34 cellular contexts compared by ENCODE assay signal in genomic region chr4:110157580-110157979, GRCh38.
"Had no signal": no experiment of that assay in that cellular context is flagged by ENCODE, and none has a peak within 500 bp of the region (broad histone marks: within the 10 kb centered on the region; RNA-seq: fewer than 3 reads in every experiment).

No MANE protein-coding gene starts in this region.

- H3K27me3 ChIP-seq: MG63 had no signal

- H3K36me3 ChIP-seq: MG63 had no signal

- DNase-seq: Karpas-422, Kasumi-1, MM.1S, MV-4-11, NCI-H1048, NCI-H1092, NCI-H1092 treated with DMSO at 0.1 percent for 48 hours, NCI-H1105, NCI-H1105 treated with DMSO at 0.1 percent for 48 hours, NCI-H1417, NCI-H1417 treated with DMSO at 0.1 percent for 48 hours, NCI-H1436, NCI-H1436 treated with DMSO at 0.1 percent for 48 hours, NCI-H146, NCI-H1694, NCI-H1694 treated with DMSO at 0.1 percent for 48 hours, NCI-H187, NCI-H187 treated with DMSO at 0.1 percent for 48 hours, NCI-H1930, NCI-H2029, NCI-H2029 treated with DMSO at 0.1 percent for 48 hours, NCI-H2081, NCI-H2081 treated with DMSO at 0.1 percent for 48 hours, NCI-H2107, NCI-H2171, NCI-H2171 treated with DMSO at 0.1 percent for 48 hours, NCI-H2227 treated with DMSO at 0.1 percent for 48 hours, NCI-H345, NCI-H446, NCI-H446 treated with DMSO at 0.1 percent for 48 hours, NCI-H510A, NCI-H510A treated with DMSO at 0.1 percent for 48 hours, NCI-H524 had no signal

- H3K9me3 ChIP-seq: MG63 had no signal

- H3K4me3 ChIP-seq: MG63 had no signal
